In the genomic region with DNA sequence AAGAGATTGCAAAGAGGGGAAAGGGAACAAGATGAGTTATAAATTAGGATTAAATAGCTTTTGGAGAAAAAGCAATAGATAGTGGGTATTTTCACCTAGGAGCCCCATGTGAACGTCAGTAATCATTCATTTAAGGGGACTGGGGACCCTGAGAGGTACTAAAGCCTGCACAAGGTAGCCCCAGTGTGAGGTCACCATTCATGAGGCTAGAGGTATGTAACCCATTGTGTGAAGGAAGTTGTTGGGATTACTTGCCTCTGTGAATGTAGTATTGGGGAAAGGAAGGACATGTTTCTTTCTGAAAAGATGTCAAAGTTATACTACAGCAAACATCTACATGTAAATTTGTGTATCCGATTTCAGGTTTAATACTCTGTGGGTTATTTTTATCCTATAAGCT, we compare ENCODE assay signal across 28 cellular contexts.
"Had no signal": no experiment of that assay in that cellular context is flagged by ENCODE, and none has a peak within 500 bp of the region (broad histone marks: within the 10 kb centered on the region; RNA-seq: fewer than 3 reads in every experiment).

No MANE protein-coding gene starts in this region.

- DNase-seq: activated CD4-positive, alpha-beta memory T cell treated with anti-CD3 and anti-CD28 coated beads, Interleukin-2, amount 10 ng/mL, durations not matched to agents 7 days and 5 days; activated CD4-positive, alpha-beta T cell treated with anti-CD3 and anti-CD28 coated beads for 1 hour; activated CD4-positive, alpha-beta T cell treated with anti-CD3 and anti-CD28 coated beads for 4 hours; activated CD4-positive, alpha-beta T cell treated with anti-CD3 and anti-CD28 coated beads, Interleukin-2, amount 10 ng/mL, durations not matched to agents 7 days and 5 days; activated CD4-positive, alpha-beta T cell treated with anti-CD3 and anti-CD28 coated beads, Interleukin-2, amount 50 U/mL, for 4 hours; activated CD8-positive, alpha-beta memory T cell treated with anti-CD3 and anti-CD28 coated beads, Interleukin-2, amount 50 U/mL, for 48 hours; activated gamma-delta T cell; activated naive CD4-positive, alpha-beta T cell; activated naive CD4-positive, alpha-beta T cell treated with anti-CD3 and anti-CD28 coated beads, Interleukin-2, amount 10 ng/mL, durations not matched to agents 7 days and 5 days; activated T-cell treated with anti-CD3 and anti-CD28 coated beads for 4 hours; activated T-cell treated with anti-CD3 and anti-CD28 coated beads, Interleukin-2, amount 50 U/mL, for 24 hours; activated T-cell treated with anti-CD3 and anti-CD28 coated beads, Interleukin-2, amount 50 U/mL, for 72 hours; amniotic stem cell; anterior cingulate cortex; brain microvascular endothelial cell; dorsolateral prefrontal cortex; effector memory CD4-positive, alpha-beta T cell; endodermal cell; foreskin fibroblast; head of caudate nucleus; T-cell; T1000 had no signal

- H3K4me3 Mint-ChIP-seq: activated CD4-positive, alpha-beta memory T cell treated with anti-CD3 and anti-CD28 coated beads, Interleukin-2, amount 10 ng/mL, durations not matched to agents 7 days and 5 days; activated CD4-positive, alpha-beta T cell treated with anti-CD3 and anti-CD28 coated beads, Interleukin-2, amount 10 ng/mL, durations not matched to agents 7 days and 5 days; activated naive CD4-positive, alpha-beta T cell treated with anti-CD3 and anti-CD28 coated beads, Interleukin-2, amount 10 ng/mL, durations not matched to agents 7 days and 5 days; activated naive CD8-positive, alpha-beta T cell; activated T-cell treated with anti-CD3 and anti-CD28 coated beads, Interleukin-2, amount 50 U/mL, for 24 hours; activated T-cell treated with anti-CD3 and anti-CD28 coated beads, Interleukin-2, amount 50 U/mL, for 72 hours; central memory CD8-positive, alpha-beta T cell; dendritic cell treated with granulocyte-macrophage colony-stimulating factor and Interleukin-4, amounts not matched to agents 40 ng/mL and 50 ng/mL, for 4 days; endodermal cell; T-cell; T-helper 1 cell treated with Interleukin-12 subunit alpha and Interleukin-12 subunit beta and Interleukin-4 antibody, amounts not matched to agents 30 μg/mL and 1 μg/mL, for 36 hours had no signal

- H3K4me1 Mint-ChIP-seq: activated CD4-positive, alpha-beta memory T cell treated with anti-CD3 and anti-CD28 coated beads, Interleukin-2, amount 10 ng/mL, durations not matched to agents 7 days and 5 days; activated CD4-positive, alpha-beta T cell treated with anti-CD3 and anti-CD28 coated beads, Interleukin-2, amount 10 ng/mL, durations not matched to agents 7 days and 5 days; activated naive CD4-positive, alpha-beta T cell treated with anti-CD3 and anti-CD28 coated beads, Interleukin-2, amount 10 ng/mL, durations not matched to agents 7 days and 5 days; central memory CD8-positive, alpha-beta T cell; endodermal cell; T-cell had no signal

- H3K36me3 ChIP-seq: brain microvascular endothelial cell had no signal

- ATAC-seq: activated T-cell treated with anti-CD3 and anti-CD28 coated beads, Interleukin-2, amount 50 U/mL, for 72 hours; esophagus mucosa; T-cell had no signal

- H3K36me3 Mint-ChIP-seq: activated naive CD4-positive, alpha-beta T cell treated with anti-CD3 and anti-CD28 coated beads, Interleukin-2, amount 10 ng/mL, durations not matched to agents 7 days and 5 days; activated naive CD8-positive, alpha-beta T cell; T-cell had no signal

- H3K27me3 ChIP-seq: brain microvascular endothelial cell had no signal

- H3K27me3 Mint-ChIP-seq: activated CD4-positive, alpha-beta memory T cell treated with anti-CD3 and anti-CD28 coated beads, Interleukin-2, amount 10 ng/mL, durations not matched to agents 7 days and 5 days; activated CD4-positive, alpha-beta T cell treated with anti-CD3 and anti-CD28 coated beads, Interleukin-2, amount 10 ng/mL, durations not matched to agents 7 days and 5 days; activated naive CD4-positive, alpha-beta T cell treated with anti-CD3 and anti-CD28 coated beads, Interleukin-2, amount 10 ng/mL, durations not matched to agents 7 days and 5 days; activated naive CD8-positive, alpha-beta T cell; activated T-cell treated with anti-CD3 and anti-CD28 coated beads, Interleukin-2, amount 50 U/mL, for 24 hours; central memory CD8-positive, alpha-beta T cell; dendritic cell treated with granulocyte-macrophage colony-stimulating factor and Interleukin-4, amounts not matched to agents 40 ng/mL and 50 ng/mL, for 4 days; T-cell had no signal

- H3K4me3 ChIP-seq: coronary artery, dorsolateral prefrontal cortex had no signal

- H3K27ac Mint-ChIP-seq: activated CD4-positive, alpha-beta memory T cell treated with anti-CD3 and anti-CD28 coated beads, Interleukin-2, amount 10 ng/mL, durations not matched to agents 7 days and 5 days; activated CD4-positive, alpha-beta T cell treated with anti-CD3 and anti-CD28 coated beads, Interleukin-2, amount 10 ng/mL, durations not matched to agents 7 days and 5 days; activated naive CD4-positive, alpha-beta T cell treated with anti-CD3 and anti-CD28 coated beads, Interleukin-2, amount 10 ng/mL, durations not matched to agents 7 days and 5 days; activated naive CD8-positive, alpha-beta T cell; activated T-cell treated with anti-CD3 and anti-CD28 coated beads, Interleukin-2, amount 50 U/mL, for 24 hours; activated T-cell treated with anti-CD3 and anti-CD28 coated beads, Interleukin-2, amount 50 U/mL, for 72 hours; dendritic cell treated with granulocyte-macrophage colony-stimulating factor and Interleukin-4, amounts not matched to agents 40 ng/mL and 50 ng/mL, for 4 days; endodermal cell; T-cell; T-helper 1 cell treated with Interleukin-12 subunit alpha and Interleukin-12 subunit beta and Interleukin-4 antibody, amounts not matched to agents 30 μg/mL and 1 μg/mL, for 36 hours had no signal

- H3K27ac ChIP-seq: brain microvascular endothelial cell, coronary artery, dorsolateral prefrontal cortex had no signal
